In genomic region chr2:130145006-130145414, GRCh38 we compare ENCODE assay signal across 8 cellular contexts. TPM values are rescaled to one million over a fixed set of nuclear protein-coding genes. Genes with fewer than 3 reads are reported as not detected.
DNase-seq lines count a peak whose midpoint lies in the region; TF ChIP-seq lines count a peak whose summit lies in the region.
"Not testable (repeated sequence)": the region's sequence is repeated elsewhere in the genome, so short reads cannot be mapped to it uniquely, and the experiment has no call there.

CCDC74B (minus strand) TSS chr2:130145112; CDS start chr2:130144996, 116 bp downstream.

- not testable (repeated sequence) for H3K27ac ChIP-seq in SK-N-MC
- peak within 1 kb of the TSS; percentile 62 for H3K27ac ChIP-seq in parathyroid adenoma

- DNase-seq in GM06990 (ENCODE audit: extremely low read depth, insufficient read length); HEK293T (ENCODE audit: extremely low spot score); SK-N-MC (ENCODE audit: low read depth, low spot score): not testable (repeated sequence)
- peak; percentile 60 for DNase-seq in M059J (ENCODE audit: low read depth)
- peak; percentile 61 for DNase-seq in activated naive CD4-positive, alpha-beta T cell treated with Interleukin-2 at 50 U/mL for 16 hours
- DNase-seq in glomerular visceral epithelial cell (ENCODE audit: extremely low spot score) = peak; percentile 70
- DNase-seq in superior temporal gyrus (ENCODE audit: extremely low spot score) = peak; percentile 20

- not testable (repeated sequence) for TF ChIP-seq CTCF in GM06990 (IDR thresholded peaks at IDR 0.05; ENCODE audit: insufficient read depth, low read length, poor library complexity, severe bottlenecking); parathyroid adenoma (IDR thresholded peaks at IDR 0.05)

- not testable (repeated sequence) for H3K9ac ChIP-seq in SK-N-MC (ENCODE audit: insufficient read length); parathyroid adenoma

- peak within 1 kb of the TSS; percentile 47 for H3K4me2 ChIP-seq in parathyroid adenoma (ENCODE audit: low read length)

- not testable (repeated sequence) for H3K36me3 ChIP-seq in GM06990 (ENCODE audit: control insufficient read depth, insufficient read depth, low read length); SK-N-MC (ENCODE audit: insufficient read depth, low read length); parathyroid adenoma (ENCODE audit: control insufficient read depth, insufficient read depth, low read length)

- peak within 1 kb of the TSS; percentile 83 for H2AFZ ChIP-seq in parathyroid adenoma

- not testable (repeated sequence) for H3K27me3 ChIP-seq in GM06990 (replicated peaks; ENCODE audit: control insufficient read depth, insufficient read depth, low read length); parathyroid adenoma (ENCODE audit: control insufficient read depth, insufficient read depth, low read length)

- peak within 1 kb of the TSS; percentile 35; the same call in 1 of the 2 replicates for H3K4me3 ChIP-seq in GM06990 (replicated peaks; ENCODE audit: low read depth, low read length)
- peak within 1 kb of the TSS; percentile 61 for H3K4me3 ChIP-seq in SK-N-MC
- peak within 1 kb of the TSS; percentile 34 for H3K4me3 ChIP-seq in parathyroid adenoma (ENCODE audit: low read depth, low read length)

- POLR2A ChIA-PET in HEK293T (lab: Yijun Ruan, JAX) = not testable (repeated sequence)

- H3K9me3 ChIP-seq in SK-N-MC (ENCODE audit: low read depth, low read length); parathyroid adenoma (ENCODE audit: control insufficient read depth, low read length): not testable (repeated sequence)

- CTCF ChIA-PET in HEK293T (lab: Yijun Ruan, JAX) = not testable (repeated sequence)

- H3K79me2 ChIP-seq in parathyroid adenoma = not testable (repeated sequence)

- H3K4me1 ChIP-seq in parathyroid adenoma = not testable (repeated sequence)

TF ChIP-seq in HEK293T, 16 proteins besides CTCF, POLR2A, EP300 and RAD21:
- TF ChIP-seq, protein P1, sequence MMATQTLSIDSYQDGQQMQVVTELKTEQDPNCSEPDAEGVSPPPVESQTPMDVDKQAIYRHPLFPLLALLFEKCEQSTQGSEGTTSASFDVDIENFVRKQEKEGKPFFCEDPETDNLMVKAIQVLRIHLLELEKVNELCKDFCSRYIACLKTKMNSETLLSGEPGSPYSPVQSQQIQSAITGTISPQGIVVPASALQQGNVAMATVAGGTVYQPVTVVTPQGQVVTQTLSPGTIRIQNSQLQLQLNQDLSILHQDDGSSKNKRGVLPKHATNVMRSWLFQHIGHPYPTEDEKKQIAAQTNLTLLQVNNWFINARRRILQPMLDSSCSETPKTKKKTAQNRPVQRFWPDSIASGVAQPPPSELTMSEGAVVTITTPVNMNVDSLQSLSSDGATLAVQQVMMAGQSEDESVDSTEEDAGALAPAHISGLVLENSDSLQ (IDR thresholded peaks at IDR 0.05) = peak; percentile 92

RNA-seq across cellular contexts. Expression of gene CCDC74B, which starts in this region (rescaled TPM):
- total RNA-seq in M059J (2014; rRNA removed; shearing (Covaris generic)) = 4.2 and 5.8 TPM in 2 replicates
